19 cellular contexts compared by ENCODE assay signal in the genomic region with DNA sequence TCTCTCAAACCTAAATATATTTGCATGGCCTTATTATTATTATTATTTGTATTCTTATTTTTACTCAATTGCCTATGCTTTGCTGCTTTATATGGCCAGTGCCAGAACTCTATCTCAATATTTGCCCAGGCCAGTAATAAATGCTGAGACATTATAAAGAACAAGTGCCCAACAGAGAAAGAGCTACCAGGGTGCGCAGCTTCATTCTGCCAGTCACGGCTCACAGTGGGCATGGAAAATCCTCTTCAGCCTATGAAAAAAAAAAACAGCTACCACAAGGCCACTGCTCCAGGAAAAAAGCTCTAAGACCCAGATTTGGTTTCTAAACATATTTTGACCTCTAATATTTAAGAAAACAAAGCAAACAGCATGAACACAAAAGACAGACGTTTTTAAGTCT.
"Had no signal": no experiment of that assay in that cellular context is flagged by ENCODE, and none has a peak within 500 bp of the region (broad histone marks: within the 10 kb centered on the region; RNA-seq: fewer than 3 reads in every experiment).

No MANE protein-coding gene starts in this region.

- DNase-seq: activated CD4-positive, alpha-beta T cell treated with anti-CD3 and anti-CD28 coated beads, Interleukin-2, amount 10 ng/mL, durations not matched to agents 24 days and 14 days; activated CD4-positive, alpha-beta T cell treated with anti-CD3 and anti-CD28 coated beads, Interleukin-2, amount 50 U/mL, for 4 hours; activated CD8-positive, alpha-beta T cell treated with anti-CD3 and anti-CD28 coated beads for 36 hours; activated gamma-delta T cell; activated naive CD4-positive, alpha-beta T cell treated with Interleukin-2 at 50 U/mL for 16 hours; activated naive CD8-positive, alpha-beta T cell treated with anti-CD3 and anti-CD28 coated beads, Interleukin-2, amount 10 ng/mL, durations not matched to agents 7 days and 5 days; activated T-cell treated with anti-CD3 and anti-CD28 coated beads, Interleukin-2, amount 50 U/mL, for 1 hour; activated T-cell treated with anti-CD3 and anti-CD28 coated beads, Interleukin-2, amount 50 U/mL, for 72 hours; NCI-H1105; NCI-H1436; NCI-H1694; NCI-H1930; NCI-H446; NCI-H510A treated with DMSO at 0.1 percent for 48 hours; NCI-H526 treated with DMSO at 0.1 percent for 48 hours; NCI-H82; NK-92 treated with Interleukin-12 subunit alpha and Interleukin-12 subunit beta, amount 100 ng/mL, for 24 hours; PC-9; SIG-M5 had no signal
